Comparison of ENCODE assay signal across 2 cellular contexts in genomic region chr15:24835301-24835700, GRCh38.
TF ChIP-seq lines count a peak whose summit lies in the region.

No MANE protein-coding gene starts in this region.

TF ChIP-seq in SK-N-SH, 30 proteins besides CTCF, POLR2A, EP300 and RAD21 (continued from another document):
- TF ChIP-seq ZBTB33 (IDR thresholded peaks at IDR 0.05; ENCODE audit: borderline replicate concordance, low read depth) (no peak), POLR2AphosphoS5 (IDR thresholded peaks at IDR 0.05; ENCODE audit: low read depth, low read length) (no peak), MEF2A (IDR thresholded peaks at IDR 0.05; ENCODE audit: borderline replicate concordance, low read depth) (no peak), MAX (IDR thresholded peaks at IDR 0.05; ENCODE audit: low read depth) (no peak), GABPA (IDR thresholded peaks at IDR 0.05; ENCODE audit: low read depth) (no peak), FOSL2 (IDR thresholded peaks at IDR 0.05; ENCODE audit: borderline replicate concordance, low read depth) (no peak), YY1 (IDR thresholded peaks at IDR 0.05; ENCODE audit: low read depth) (no peak), TEAD4 (IDR thresholded peaks at IDR 0.05; ENCODE audit: borderline replicate concordance, insufficient read depth) (no peak), MXI1 (IDR thresholded peaks at IDR 0.05; ENCODE audit: low read depth, low read length) (no peak), EZH2phosphoT487 (IDR thresholded peaks at IDR 0.05; ENCODE audit: borderline replicate concordance, low read depth) (no peak), USF2 (IDR thresholded peaks at IDR 0.05; ENCODE audit: borderline replicate concordance, low read depth, low read length) (no peak), FOXM1 (IDR thresholded peaks at IDR 0.05; ENCODE audit: low read depth) (no peak)

TF ChIP-seq in SK-N-SH treated with all-trans-retinoic acid at 6 μM for 48 hours, 23 proteins besides CTCF, POLR2A, EP300 and RAD21 (continued from another document):
- no peak for TF ChIP-seq PATZ1 (CRISPR knock-in tag; IDR thresholded peaks at IDR 0.05; ENCODE audit: borderline replicate concordance)
- TF ChIP-seq POU6F1 (CRISPR knock-in tag; IDR thresholded peaks at IDR 0.05; ENCODE audit: borderline replicate concordance, low read depth), result no peak
- no peak for TF ChIP-seq SNAI2 (CRISPR knock-in tag; IDR thresholded peaks at IDR 0.05)
- TF ChIP-seq ZNF70 (CRISPR knock-in tag; IDR thresholded peaks at IDR 0.05), result no peak
- no peak for TF ChIP-seq GLIS3 (CRISPR knock-in tag; IDR thresholded peaks at IDR 0.05)
- TF ChIP-seq CREB5 (CRISPR knock-in tag; IDR thresholded peaks at IDR 0.05; ENCODE audit: low read depth), result no peak
- no peak for TF ChIP-seq ZC3H10 (CRISPR knock-in tag; IDR thresholded peaks at IDR 0.05)
- no peak for TF ChIP-seq TOX (CRISPR knock-in tag; IDR thresholded peaks at IDR 0.05; ENCODE audit: borderline replicate concordance)
- no peak for TF ChIP-seq CSRNP3 (CRISPR knock-in tag; IDR thresholded peaks at IDR 0.05)
- TF ChIP-seq ISL1 (CRISPR knock-in tag; IDR thresholded peaks at IDR 0.05), result no peak
- no peak for TF ChIP-seq ZFP30 (CRISPR knock-in tag; IDR thresholded peaks at IDR 0.05)
- no peak for TF ChIP-seq ZNF8 (CRISPR knock-in tag; IDR thresholded peaks at IDR 0.05)
- TF ChIP-seq ESRRG (CRISPR knock-in tag; IDR thresholded peaks at IDR 0.05), result no peak
- no peak for TF ChIP-seq ZFP3 (CRISPR knock-in tag; IDR thresholded peaks at IDR 0.05)
